35 cellular contexts compared by ENCODE assay signal in the genomic region with DNA sequence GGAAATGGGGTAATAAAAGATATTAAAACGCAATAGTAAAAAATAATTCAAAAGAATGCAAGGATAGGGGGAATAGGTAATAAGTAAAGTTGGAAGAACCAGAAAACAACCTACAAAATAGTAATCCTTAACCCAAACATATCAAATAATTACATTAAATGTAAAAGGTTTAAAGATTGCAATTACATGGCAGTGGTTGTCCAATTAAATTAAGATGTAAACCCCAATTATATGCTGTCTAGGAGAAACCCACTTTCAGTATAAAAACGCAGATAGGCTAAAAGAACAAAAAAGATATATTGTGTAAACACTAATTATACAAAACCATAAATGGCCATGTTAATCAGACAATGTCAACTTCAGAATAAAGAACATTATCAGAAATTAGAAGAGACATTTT.
"Had no signal": no experiment of that assay in that cellular context is flagged by ENCODE, and none has a peak within 500 bp of the region (broad histone marks: within the 10 kb centered on the region; RNA-seq: fewer than 3 reads in every experiment).

No MANE protein-coding gene starts in this region.

- H3K27me3 ChIP-seq: MG63 had no signal

- H3K4me3 ChIP-seq: MG63 had no signal

- DNase-seq: Karpas-422, Kasumi-1, MG63, MM.1S, MV-4-11, NCI-H1048, NCI-H1092, NCI-H1092 treated with DMSO at 0.1 percent for 48 hours, NCI-H1105, NCI-H1105 treated with DMSO at 0.1 percent for 48 hours, NCI-H1417, NCI-H1417 treated with DMSO at 0.1 percent for 48 hours, NCI-H1436, NCI-H1436 treated with DMSO at 0.1 percent for 48 hours, NCI-H146, NCI-H1694, NCI-H1694 treated with DMSO at 0.1 percent for 48 hours, NCI-H187, NCI-H187 treated with DMSO at 0.1 percent for 48 hours, NCI-H1930, NCI-H2029, NCI-H2029 treated with DMSO at 0.1 percent for 48 hours, NCI-H2081, NCI-H2081 treated with DMSO at 0.1 percent for 48 hours, NCI-H2107, NCI-H2171, NCI-H2171 treated with DMSO at 0.1 percent for 48 hours, NCI-H2227 treated with DMSO at 0.1 percent for 48 hours, NCI-H226, NCI-H345, NCI-H446, NCI-H446 treated with DMSO at 0.1 percent for 48 hours, NCI-H510A, NCI-H510A treated with DMSO at 0.1 percent for 48 hours, NCI-H524 had no signal

- H3K9me3 ChIP-seq: MG63 had no signal

- H3K36me3 ChIP-seq: MG63 had no signal
